Comparison of ENCODE assay signal across 14 cellular contexts in the genomic region with DNA sequence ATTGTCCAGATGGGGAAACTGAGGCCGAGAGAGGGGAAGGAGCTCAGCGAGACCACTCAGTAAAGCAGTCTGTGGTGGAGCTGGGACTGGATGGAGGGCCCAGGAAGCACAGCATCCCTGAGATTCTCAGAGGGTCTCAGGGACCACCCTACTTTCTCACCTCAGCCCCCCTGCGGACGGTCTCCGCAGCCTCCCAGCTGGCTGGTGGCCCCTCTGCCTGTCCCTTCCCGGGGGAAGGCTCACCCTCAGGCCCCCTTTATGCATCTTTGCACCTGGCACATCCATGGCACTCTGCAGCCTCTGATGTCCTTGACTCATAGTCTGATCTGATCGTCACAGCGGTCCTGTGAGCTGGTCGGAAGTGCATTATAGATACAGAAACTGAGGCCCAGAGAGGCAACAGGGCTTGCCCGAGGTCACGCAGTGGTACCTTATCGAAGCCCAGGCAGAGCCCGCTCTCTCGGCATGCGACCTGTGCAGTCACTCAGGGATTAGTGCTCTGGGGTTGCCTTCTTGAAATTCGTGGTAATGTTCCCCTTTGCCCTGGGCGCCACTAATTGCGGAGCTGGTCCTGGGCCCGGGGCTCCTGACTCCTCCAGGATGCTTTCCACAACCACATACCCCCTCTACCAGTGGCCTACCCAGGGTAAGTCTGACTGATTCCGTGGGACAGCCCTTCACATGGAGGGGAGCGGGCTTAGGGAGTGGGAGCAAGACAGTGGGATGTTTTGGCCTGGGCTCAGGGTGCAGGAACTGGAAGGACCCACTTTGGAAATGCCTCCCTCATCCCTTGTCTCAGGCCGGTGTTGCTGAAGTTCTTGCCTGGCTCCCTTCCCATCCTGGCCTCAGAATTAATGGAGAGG.
"Had no signal": no experiment of that assay in that cellular context is flagged by ENCODE, and none has a peak within 500 bp of the region (broad histone marks: within the 10 kb centered on the region; RNA-seq: fewer than 3 reads in every experiment).

No MANE protein-coding gene starts in this region.

- H3K27ac ChIP-seq: body of pancreas, right lobe of liver, SK-N-MC, upper lobe of left lung had no signal

- H3K36me3 ChIP-seq: heart right ventricle, right lobe of liver, upper lobe of left lung had no signal

- ATAC-seq: activated T-helper 17 cell treated with anti-CD3 and anti-CD28 coated beads, Interleukin-2, amount 50 U/mL, for 72 hours; body of pancreas had no signal

- FAIRE-seq: frontal cortex, keratinocyte had no signal

- H3K4me3 ChIP-seq: body of pancreas, heart right ventricle, right lobe of liver, SK-N-MC, upper lobe of left lung had no signal

- H3K9me3 ChIP-seq: body of pancreas, heart right ventricle, right lobe of liver, upper lobe of left lung had no signal

- DNase-seq: activated CD4-positive, alpha-beta T cell treated with anti-CD3 and anti-CD28 coated beads for 4 hours; activated CD8-positive, alpha-beta memory T cell treated with anti-CD3 and anti-CD28 coated beads for 24 hours; body of pancreas; effector CD4-positive, alpha-beta T cell; stimulated activated CD4-positive, alpha-beta T cell treated with anti-CD3 and anti-CD28 coated beads, Interleukin-2, amount 100 ng/mL, for 24 hours; stimulated activated naive CD4-positive, alpha-beta T cell; T-helper 1 cell; upper lobe of left lung had no signal

- H3K4me1 ChIP-seq: body of pancreas, right lobe of liver had no signal
